24 cellular contexts compared by ENCODE assay signal in genomic region chr17:50261051-50261915, GRCh38. TPM values are rescaled to one million over a fixed set of nuclear protein-coding genes. Genes with fewer than 3 reads are reported as not detected.
DNase-seq lines count a peak whose midpoint lies in the region; FAIRE-seq and TF ChIP-seq lines count a peak whose summit lies in the region.
"Had no signal": no experiment of that assay in that cellular context is flagged by ENCODE, and none has a peak within 500 bp of the region (broad histone marks: within the 10 kb centered on the region; RNA-seq: fewer than 3 reads in every experiment).

No MANE protein-coding gene starts in this region.

- no peak for TF ChIP-seq POLR2A in suprapubic skin (IDR thresholded peaks at IDR 0.05)

- H3K36me3 ChIP-seq in astrocyte (ENCODE audit: insufficient read depth, low read length) = no peaks in the 10 kb centered on the region
- no peaks in the 10 kb centered on the region for H3K36me3 ChIP-seq in suprapubic skin
- no peaks in the 10 kb centered on the region for H3K36me3 ChIP-seq in mesendoderm (ENCODE audit: control insufficient read depth, insufficient read depth, low read length)
- H3K36me3 ChIP-seq: adrenal gland, HAP-1, heart left ventricle had no signal

- H3K36me3 Mint-ChIP-seq in astrocyte (ENCODE audit: low read depth, unreplicated experiment) (peaks cover 17% of the 10 kb centered on the region), mesothelial cell of epicardium (no peaks in the 10 kb centered on the region)
- H3K36me3 Mint-ChIP-seq: CD4-positive, CD25-positive, alpha-beta regulatory T cell had no signal

- H2BK5ac ChIP-seq in mesendoderm (ENCODE audit: low read length) = no peak overlapping the region

- peak overlapping the region; percentile 23 for H3K4me3 Mint-ChIP-seq in astrocyte (ENCODE audit: unreplicated experiment)
- H3K4me3 Mint-ChIP-seq in mesothelial cell of epicardium = no peak overlapping the region
- H3K4me3 Mint-ChIP-seq: CD4-positive, CD25-positive, alpha-beta regulatory T cell had no signal

- H2AFZ ChIP-seq in astrocyte (ENCODE audit: low read depth, low read length) = no peak overlapping the region

- H3K4me2 ChIP-seq in astrocyte (ENCODE audit: low read length) = no peak overlapping the region
- no peak overlapping the region for H3K4me2 ChIP-seq in mesendoderm (ENCODE audit: low read length)

- in situ Hi-C loops in GM13976 (cut with MboI; ENCODE audit: low sequenced_read_pairs, unreplicated experiment) = loop anchor here (10.0 kb wide), 1 partner anchor 46 kb away; no protein-coding TSS in a partner anchor

- no peaks in the 10 kb centered on the region for H3K27me3 Mint-ChIP-seq in astrocyte (ENCODE audit: low read depth, unreplicated experiment)
- no peaks in the 10 kb centered on the region for H3K27me3 Mint-ChIP-seq in mesothelial cell of epicardium (ENCODE audit: low read depth)

- DNase-seq in GM13976 (ENCODE audit: low spot score) (peak; percentile 15), astrocyte (ENCODE audit: low read depth) (no peak), mesothelial cell of epicardium (ENCODE audit: low spot score in 2 of 2, unreplicated experiment in 2 of 2) (peak in 1 of 2 experiments; percentile 31), suprapubic skin (ENCODE audit: low spot score in 2 of 2) (peak; percentile 50 to 70), COR-L47 (lab: John Stamatoyannopoulos, UW) (no peak), mesendoderm (no peak)
- no peak for DNase-seq in stimulated activated CD4-positive, alpha-beta T cell treated with anti-CD3 and anti-CD28 coated beads, Interleukin-15, amount 100 ng/mL, for 24 hours
- DNase-seq: activated CD4-positive, alpha-beta T cell treated with anti-CD3 and anti-CD28 coated beads, Interleukin-2, amount 50 U/mL, for 4 hours; activated gamma-delta T cell; caudate nucleus; CD4-positive, CD25-positive, alpha-beta regulatory T cell; DMS153; heart left ventricle; NCI-H1436; NCI-H2171; NCI-H524; nucleus accumbens; retina; stimulated activated CD4-positive, alpha-beta T cell treated with anti-CD3 and anti-CD28 coated beads, Interleukin-12 subunit alpha, Interleukin-12 subunit beta, amount 100 ng/mL, for 4 hours had no signal

- H3K27ac Mint-ChIP-seq in astrocyte (ENCODE audit: unreplicated experiment) (peak overlapping the region; percentile 27), mesothelial cell of epicardium (peak overlapping the region; percentile 21)
- H3K27ac Mint-ChIP-seq: CD4-positive, CD25-positive, alpha-beta regulatory T cell had no signal

- H3K4me1 ChIP-seq in astrocyte (ENCODE audit: insufficient read depth, low read length) = peaks cover 49% of the 10 kb centered on the region
- peaks cover 49% of the 10 kb centered on the region for H3K4me1 ChIP-seq in suprapubic skin
- no peaks in the 10 kb centered on the region for H3K4me1 ChIP-seq in mesendoderm (ENCODE audit: control insufficient read depth, low read depth, low read length)
- H3K4me1 ChIP-seq: adrenal gland, HAP-1 had no signal

- H2BK120ac ChIP-seq in mesendoderm (ENCODE audit: low read depth, low read length) = no peak overlapping the region

- H3K18ac ChIP-seq in mesendoderm (ENCODE audit: low read length) = no peak overlapping the region

- H3K9me3 Mint-ChIP-seq in astrocyte (ENCODE audit: unreplicated experiment) (peaks cover 4% of the 10 kb centered on the region), mesothelial cell of epicardium (no peaks in the 10 kb centered on the region)
- H3K9me3 Mint-ChIP-seq: CD4-positive, CD25-positive, alpha-beta regulatory T cell had no signal

- H4K5ac ChIP-seq in mesendoderm (ENCODE audit: low read length) = no peak overlapping the region

- peaks cover 10% of the 10 kb centered on the region for H3K79me2 ChIP-seq in astrocyte (ENCODE audit: insufficient read depth, low read length)
- no peaks in the 10 kb centered on the region for H3K79me2 ChIP-seq in mesendoderm (ENCODE audit: control insufficient read depth, insufficient read depth, low read length)

- H3K27ac ChIP-seq in astrocyte (ENCODE audit: low read depth, low read length) (no peak overlapping the region), suprapubic skin (no peak overlapping the region), mesendoderm (ENCODE audit: low read depth, low read length) (no peak overlapping the region)
- H3K27ac ChIP-seq: dorsolateral prefrontal cortex, epithelial cell of prostate had no signal

- no peak for TF ChIP-seq CTCF in GM13976 (IDR thresholded peaks at IDR 0.05; ENCODE audit: borderline replicate concordance, control extremely low read depth, extremely low read depth, insufficient read depth, missing control alignments)
- no peak for TF ChIP-seq CTCF in astrocyte (IDR thresholded peaks at IDR 0.05; ENCODE audit: insufficient read depth, low read depth, low read length)
- TF ChIP-seq CTCF in mesothelial cell of epicardium (IDR thresholded peaks at IDR 0.05; ENCODE audit: unreplicated experiment) = no peak
- no peak for TF ChIP-seq CTCF in suprapubic skin (IDR thresholded peaks at IDR 0.05)

- 80% methylated on average over 15 of the region's 15 CpGs for WGBS in suprapubic skin
- no CpG with 5 or more reads among the region's 15 CpGs for WGBS in mesendoderm (ENCODE audit: extremely low coverage, insufficient coverage, low lambda C conversion rate)

- no peak overlapping the region for H3K23ac ChIP-seq in mesendoderm (ENCODE audit: low read length)

- H3K9ac ChIP-seq in astrocyte (ENCODE audit: low read length) (no peak overlapping the region), mesendoderm (ENCODE audit: low read length) (no peak overlapping the region)

- H3K4me3 ChIP-seq in astrocyte (ENCODE audit: insufficient read depth, low read depth, low read length) (no peak overlapping the region), suprapubic skin (no peak overlapping the region), mesendoderm (ENCODE audit: low read length) (no peak overlapping the region)
- H3K4me3 ChIP-seq: adrenal gland, dorsolateral prefrontal cortex, HAP-1, heart left ventricle had no signal

- no peak for FAIRE-seq in astrocyte (lab: Jason Lieb, UNC)
- FAIRE-seq: RCC 7860 had no signal

- H3K27me3 ChIP-seq in astrocyte (ENCODE audit: insufficient read depth, low read length) (no peaks in the 10 kb centered on the region), suprapubic skin (no peaks in the 10 kb centered on the region), mesendoderm (ENCODE audit: insufficient read depth, low read length, poor library complexity) (no peaks in the 10 kb centered on the region)
- H3K27me3 ChIP-seq: adrenal gland had no signal

- no peak overlapping the region for H3K4ac ChIP-seq in mesendoderm (ENCODE audit: low read depth, low read length)

- H3K4me1 Mint-ChIP-seq in astrocyte (ENCODE audit: low read depth, unreplicated experiment) (peaks cover 47% of the 10 kb centered on the region), mesothelial cell of epicardium (peaks cover 70% of the 10 kb centered on the region)

- no peaks in the 10 kb centered on the region for H3K79me1 ChIP-seq in mesendoderm (ENCODE audit: low read length)

- no peaks in the 10 kb centered on the region for H3K9me3 ChIP-seq in astrocyte (ENCODE audit: insufficient read depth, low read depth, low read length)
- no peaks in the 10 kb centered on the region for H3K9me3 ChIP-seq in suprapubic skin
- H3K9me3 ChIP-seq: adrenal gland, HAP-1, heart left ventricle had no signal

- H2BK15ac ChIP-seq in mesendoderm (replicated peaks; ENCODE audit: low read depth) = no peak overlapping the region

- no peaks in the 10 kb centered on the region for H4K20me1 ChIP-seq in astrocyte (ENCODE audit: insufficient read depth, low read length)

- H2AK5ac ChIP-seq in mesendoderm (ENCODE audit: low read length) = no peak overlapping the region

- no peak for TF ChIP-seq EP300 in suprapubic skin (IDR thresholded peaks at IDR 0.05)

- H4K8ac ChIP-seq in mesendoderm (ENCODE audit: low read depth, low read length) = no peak overlapping the region

- H3K56ac ChIP-seq in mesendoderm (ENCODE audit: low read length) = no peak overlapping the region

RNA-seq across cellular contexts. Expression of gene TMEM92, which starts 13.0 kb away (rescaled TPM):
- 18.3 and 28.2 TPM in 2 replicates for total RNA-seq in astrocyte
- total RNA-seq in mesothelial cell of epicardium = 2.7 to 3.9 TPM (median 3.6 TPM) in 3 replicates
- total RNA-seq in suprapubic skin = 1 to 10 TPM in 1 of 4 donors, not detected in 3; 1.3 TPM
- polyA plus RNA-seq in mesendoderm (2013, experiment 1 of 2) = 11.5 TPM
- polyA plus RNA-seq in mesendoderm (2013, experiment 2 of 2) = 10.9 TPM
- total RNA-seq: adrenal gland; CD4-positive, CD25-positive, alpha-beta regulatory T cell; heart left ventricle had no signal
- polyA plus RNA-seq: CD4-positive, CD25-positive, alpha-beta regulatory T cell had no signal

RNA-seq across cellular contexts. Expression of gene COL1A1, which starts 59.9 kb away (rescaled TPM):
- 12,796 and 18,656 TPM in 2 replicates for total RNA-seq in astrocyte
- total RNA-seq in mesothelial cell of epicardium = 3,780 to 4,004 TPM (median 3,972 TPM) in 3 replicates
- 10 to 100 TPM; 19.2 to 56.8 (median 33.1) TPM for total RNA-seq in suprapubic skin
- polyA plus RNA-seq in mesendoderm (2013, experiment 1 of 2) = 14.5 TPM
- polyA plus RNA-seq in mesendoderm (2013, experiment 2 of 2) = 15.0 TPM
- polyA plus RNA-seq: CD4-positive, CD25-positive, alpha-beta regulatory T cell had no signal

Comparison
In these comparisons a context has a peak if more than half of its experiments do, and no peak if none do; other contexts are left out.
1. DNase-seq: peak in GM13976 (single experiment) and suprapubic skin (2 of 2); none in astrocyte (single experiment), COR-L47 (single experiment), stimulated activated CD4-positive, alpha-beta T cell treated with anti-CD3 and anti-CD28 coated beads, Interleukin-15, amount 100 ng/mL, for 24 hours (single experiment) and mesendoderm (single experiment).
2. RNA of gene COL1A1, which starts 59.9 kb away (total RNA-seq): 12,796 to 18,656 TPM in astrocyte and 3,780 to 4,004 TPM in mesothelial cell of epicardium; 19.2 to 56.8 TPM in suprapubic skin; every median in the first group is over 10 times any median in the second.